Comparison of ENCODE assay signal across 18 cellular contexts in genomic region chr10:5184987-5185386, GRCh38. TPM values are rescaled to one million over a fixed set of nuclear protein-coding genes. Genes with fewer than 3 reads are reported as not detected.
"Had no signal": no experiment of that assay in that cellular context is flagged by ENCODE, and none has a peak within 500 bp of the region (broad histone marks: within the 10 kb centered on the region; RNA-seq: fewer than 3 reads in every experiment).

AKR1C8 (minus strand) TSS chr10:5185150; CDS start chr10:5185104, 46 bp downstream.

- H3K27ac ChIP-seq: colonic mucosa, ovary, transverse colon, vagina had no signal

- H3K4me1 ChIP-seq: colonic mucosa, transverse colon, vagina had no signal

- H3K9me3 ChIP-seq: colonic mucosa, mucosa of descending colon, ovary, transverse colon, vagina had no signal

- H3K27me3 ChIP-seq: colonic mucosa, ovary, transverse colon, vagina had no signal

- H3K4me3 ChIP-seq: colonic mucosa, lung, mucosa of descending colon, ovary, transverse colon, vagina had no signal

- DNase-seq: activated CD4-positive, alpha-beta T cell treated with anti-CD3 and anti-CD28 coated beads, Interleukin-2, amount 10 ng/mL, durations not matched to agents 24 days and 14 days; activated CD4-positive, CD25-positive, alpha-beta regulatory T cell; activated CD8-positive, alpha-beta memory T cell treated with anti-CD3 and anti-CD28 coated beads, Interleukin-2, amount 50 U/mL, for 48 hours; activated gamma-delta T cell; activated T-cell treated with anti-CD3 and anti-CD28 coated beads, Interleukin-2, amount 50 U/mL, for 72 hours; central memory CD4-positive, alpha-beta T cell; colonic mucosa; kidney glomerular epithelial cell; mucosa of descending colon; natural killer cell; ovary; SW 1271; transverse colon had no signal

- H3K36me3 ChIP-seq: colonic mucosa, ovary, transverse colon, vagina had no signal

- ATAC-seq: activated T-cell treated with anti-CD3 and anti-CD28 coated beads, Interleukin-2, amount 50 U/mL, for 72 hours; esophagus mucosa; mucosa of descending colon; natural killer cell; stimulated activated effector memory CD8-positive, alpha-beta T cell treated with anti-CD3 and anti-CD28 coated beads, Interleukin-12 subunit alpha, Interleukin-12 subunit beta, amount 100 ng/mL, for 72 hours had no signal

RNA-seq across cellular contexts. Expression of gene AKR1C8, which starts in this region (rescaled TPM):
- total RNA-seq: activated CD4-positive, alpha-beta T cell treated with anti-CD3 and anti-CD28 coated beads, Interleukin-2, amount 10 ng/mL, durations not matched to agents 24 days and 14 days; activated T-cell treated with anti-CD3 and anti-CD28 coated beads, Interleukin-2, amount 50 U/mL, for 72 hours; colonic mucosa; esophagus mucosa; fibroblast of villous mesenchyme; mucosa of descending colon; vagina had no signal
- polyA plus RNA-seq: ovary had no signal
